In the genomic region with DNA sequence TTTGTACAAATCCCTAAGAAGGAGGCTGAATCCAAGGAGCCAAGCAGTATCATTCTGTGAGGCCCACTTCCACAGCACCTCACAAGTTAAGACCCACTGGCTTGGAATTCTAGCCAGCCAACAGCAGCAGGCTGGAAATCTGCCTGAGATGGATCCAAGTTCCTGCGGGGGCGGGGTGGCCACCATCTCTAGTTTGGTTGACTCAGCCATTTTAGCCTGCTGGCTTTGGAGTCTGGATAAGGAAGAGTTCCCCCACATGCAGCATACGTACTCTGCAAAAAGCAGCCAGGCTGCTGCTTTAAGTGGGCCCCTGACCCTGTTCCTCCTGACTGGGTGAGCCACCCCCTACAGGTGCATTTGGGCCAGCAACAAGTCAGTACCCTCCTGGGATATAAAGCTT, we compare ENCODE assay signal across 8 cellular contexts.
"Had no signal": no experiment of that assay in that cellular context is flagged by ENCODE, and none has a peak within 500 bp of the region (broad histone marks: within the 10 kb centered on the region; RNA-seq: fewer than 3 reads in every experiment).

No MANE protein-coding gene starts in this region.

- H3K4me3 ChIP-seq: GM23248, HAP-1 had no signal

- ATAC-seq: HCT116 had no signal

- DNase-seq: GM23248, GOT3, H7, HFFc6, IMR-90, KBM-7 had no signal
